28 cellular contexts compared by ENCODE assay signal in genomic region chr5:149459891-149460290, GRCh38.
"Had no signal": no experiment of that assay in that cellular context is flagged by ENCODE, and none has a peak within 500 bp of the region (broad histone marks: within the 10 kb centered on the region; RNA-seq: fewer than 3 reads in every experiment).

No MANE protein-coding gene starts in this region.

- H3K4me2 ChIP-seq: PC-9 had no signal

- DNase-seq: activated CD4-positive, alpha-beta T cell treated with anti-CD3 and anti-CD28 coated beads for 36 hours; activated CD4-positive, alpha-beta T cell treated with anti-CD3 and anti-CD28 coated beads, Interleukin-2, amount 10 ng/mL, durations not matched to agents 7 days and 5 days; activated CD4-positive, alpha-beta T cell treated with anti-CD3 and anti-CD28 coated beads, Interleukin-2, amount 50 U/mL, for 48 hours; activated CD8-positive, alpha-beta T cell treated with anti-CD3 and anti-CD28 coated beads, Interleukin-2, amount 10 ng/mL, durations not matched to agents 7 days and 5 days; activated gamma-delta T cell treated with Interleukin-2 at 50 U/mL for 16 hours; activated naive CD4-positive, alpha-beta T cell treated with anti-CD3 and anti-CD28 coated beads for 36 hours; activated T-cell treated with anti-CD3 and anti-CD28 coated beads for 4 hours; activated T-cell treated with anti-CD3 and anti-CD28 coated beads, Interleukin-2, amount 50 U/mL, for 4 hours; amniotic stem cell; aorta; brain microvascular endothelial cell; NCI-H1092 treated with DMSO at 0.1 percent for 48 hours; NCI-H1417; NCI-H146; NCI-H187; NCI-H2029 treated with DMSO at 0.1 percent for 48 hours; NCI-H2107; NCI-H2171; NCI-H510A; NCI-H526; NCI-H748 treated with DMSO at 0.1 percent for 48 hours; PC-9 had no signal

- H3K27ac ChIP-seq: brain microvascular endothelial cell, PC-9, RWPE1 had no signal

- H2AFZ ChIP-seq: PC-9 had no signal

- H3K36me3 ChIP-seq: brain microvascular endothelial cell had no signal

- ATAC-seq: activated CD4-positive, alpha-beta T cell treated with anti-CD3 and anti-CD28 coated beads for 36 hours; activated CD4-positive, CD25-positive, alpha-beta regulatory T cell treated with anti-CD3 and anti-CD28 coated beads, Interleukin-2, amount 50 U/mL, for 24 hours; activated CD8-positive, alpha-beta T cell treated with anti-CD3 and anti-CD28 coated beads, Interleukin-2, amount 10 ng/mL, durations not matched to agents 7 days and 5 days; activated naive CD4-positive, alpha-beta T cell treated with anti-CD3 and anti-CD28 coated beads, Interleukin-2, amount 50 U/mL, for 72 hours; activated T-cell treated with anti-CD3 and anti-CD28 coated beads, Interleukin-2, amount 50 U/mL, for 4 hours; K562; Right ventricle myocardium inferior; WTC11 had no signal

- H3K27me3 ChIP-seq: brain microvascular endothelial cell had no signal

- H3K4me3 ChIP-seq: K562, PC-9 had no signal
